9 cellular contexts compared by ENCODE assay signal in genomic region chr2:216370961-216371633, GRCh38. TPM values are rescaled to one million over a fixed set of nuclear protein-coding genes. Genes with fewer than 3 reads are reported as not detected.
DNase-seq lines count a peak whose midpoint lies in the region; TF ChIP-seq lines count a peak whose summit lies in the region.
"Had no signal": no experiment of that assay in that cellular context is flagged by ENCODE, and none has a peak within 500 bp of the region (broad histone marks: within the 10 kb centered on the region; RNA-seq: fewer than 3 reads in every experiment).

No MANE protein-coding gene starts in this region.

- H3K9me3 ChIP-seq in GM23248 (ENCODE audit: low read depth): no peaks in the 10 kb centered on the region

- no peaks in the 10 kb centered on the region for H3K36me3 ChIP-seq in GM23248 (ENCODE audit: low read depth)
- H3K36me3 ChIP-seq in brain microvascular endothelial cell (replicated peaks): no peaks in the 10 kb centered on the region

- H2AFZ ChIP-seq in GM23248: peak overlapping the region; percentile 58

- peak; percentile 21 for DNase-seq in ACHN
- DNase-seq in GM23248: peak; percentile 65
- no peak for DNase-seq in brain microvascular endothelial cell
- peak; percentile 52 for DNase-seq in left kidney (ENCODE audit: low read depth, low spot score)
- no peak for DNase-seq in SIG-M5 (lab: John Stamatoyannopoulos, UW)
- DNase-seq in NCI-H526 treated with DMSO at 0.1 percent for 48 hours (lab: John Stamatoyannopoulos, UW): no peak
- no peak for DNase-seq in HPDE6-E6E7 (ENCODE audit: extremely low spot score)
- DNase-seq in 8988T: no peak
- DNase-seq: left colon had no signal

- 1 to 2% methylated on average over 25 to 38 of the region's 45 CpGs for WGBS in GM23248 (ENCODE audit: low coverage in 1 of 2, low lambda C conversion rate in 2 of 2, missing lambda C conversion rate in 2 of 2), 2 experiments

- peaks cover 25% of the 10 kb centered on the region for H3F3A ChIP-seq in GM23248 (ENCODE audit: insufficient read depth)

- H3K4me2 ChIP-seq in GM23248 (ENCODE audit: unreplicated experiment): peak overlapping the region; percentile 96

- H3K9me2 ChIP-seq in GM23248 (ENCODE audit: insufficient read depth): no peaks in the 10 kb centered on the region

- H3K79me2 ChIP-seq in GM23248 (ENCODE audit: insufficient read depth): peaks cover 51% of the 10 kb centered on the region

- H3K4me3 ChIP-seq in GM23248 (peak overlapping the region; percentile 76), brain microvascular endothelial cell (ENCODE audit: low read depth, low read length) (peak overlapping the region; percentile 68)

- H3K27me3 ChIP-seq in GM23248 (replicated peaks; ENCODE audit: insufficient read depth): no peaks in the 10 kb centered on the region
- H3K27me3 ChIP-seq in brain microvascular endothelial cell (replicated peaks): no peaks in the 10 kb centered on the region

- no peak for TF ChIP-seq CTCF in brain microvascular endothelial cell (IDR thresholded peaks at IDR 0.05; ENCODE audit: low read depth, low read length, missing control alignments)

- H3K27ac ChIP-seq in GM23248 (peak overlapping the region; percentile 89), brain microvascular endothelial cell (no peak overlapping the region)

- H3K9ac ChIP-seq in GM23248: peak overlapping the region; percentile 65

- in situ Hi-C loops in ACHN (cut with HindIII; ENCODE audit: low pct_ligation_motif_present, low pct_unique_long_range_greater_than_20kb, low sequenced_read_pairs) (no loop called here), GM23248 (cut with MboI) (no loop called here), brain microvascular endothelial cell (cut with HindIII; ENCODE audit: low pct_ligation_motif_present, low sequenced_read_pairs) (no loop called here)

- H3K4me1 ChIP-seq in GM23248 (ENCODE audit: insufficient read depth): peaks cover 47% of the 10 kb centered on the region

- H4K20me1 ChIP-seq in GM23248 (ENCODE audit: insufficient read depth): no peaks in the 10 kb centered on the region

RNA-seq across cellular contexts. Expression of gene MARCHF4, which starts 1.2 kb away (rescaled TPM):
- 10.6 and 14.5 TPM in 2 replicates for total RNA-seq in GM23248 (2014; rRNA removed; shearing (Covaris generic))
- polyA plus RNA-seq in GM23248 (2016; fragmentation: Nextera tagmentation; extraction: Ambion mirVana): 7.0 and 7.8 TPM in 2 replicates

RNA-seq across cellular contexts. Expression of gene SMARCAL1, which starts 41.2 kb away (rescaled TPM):
- total RNA-seq in GM23248 (2014; rRNA removed; shearing (Covaris generic)): 10.9 and 17.8 TPM in 2 replicates
- polyA plus RNA-seq in GM23248 (2016; fragmentation: Nextera tagmentation; extraction: Ambion mirVana): 30.5 and 32.3 TPM in 2 replicates

Comparison
In these comparisons a context has a peak if more than half of its experiments do, and no peak if none do; other contexts are left out.
1. DNase-seq: peak in ACHN (single experiment), GM23248 (single experiment) and left kidney (single experiment); none in brain microvascular endothelial cell (single experiment), SIG-M5 (single experiment), NCI-H526 treated with DMSO at 0.1 percent for 48 hours (single experiment), HPDE6-E6E7 (single experiment) and 8988T (single experiment).